Comparison of ENCODE assay signal across 8 cellular contexts in the genomic region with DNA sequence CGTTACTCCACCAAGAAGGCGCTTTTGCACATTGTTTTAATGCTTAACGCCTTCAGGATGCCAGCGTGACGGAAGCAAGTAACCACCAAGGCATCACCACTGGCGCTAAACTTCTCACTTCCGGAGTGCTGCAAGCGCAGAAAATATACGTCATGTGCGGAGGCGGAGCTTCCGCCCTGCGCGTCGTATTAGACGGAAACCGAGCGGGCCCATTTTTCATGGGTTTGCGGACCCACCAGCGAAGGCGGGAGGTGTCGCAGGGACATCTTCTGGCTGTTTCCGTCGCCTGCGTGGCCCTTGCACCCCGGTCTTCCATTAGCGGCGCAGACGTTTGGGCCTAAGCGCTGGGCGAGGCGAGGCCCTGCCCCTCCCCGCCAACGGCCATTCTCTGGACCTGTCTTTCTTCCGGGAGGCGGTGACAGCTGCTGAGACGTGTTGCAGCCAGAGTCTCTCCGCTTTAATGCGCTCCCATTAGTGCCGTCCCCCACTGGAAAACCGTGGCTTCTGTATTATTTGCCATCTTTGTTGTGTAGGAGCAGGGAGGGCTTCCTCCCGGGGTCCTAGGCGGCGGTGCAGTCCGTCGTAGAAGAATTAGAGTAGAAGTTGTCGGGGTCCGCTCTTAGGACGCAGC.
DNase-seq lines count a peak whose midpoint lies in the region; ATAC-seq lines count a peak whose summit lies in the region.

TSS of gene ERCC5 (plus strand) at position 403 of the 631 bp plus-strand sequence. CDS start 235 bp downstream, outside the sequence.

- H3K27ac ChIP-seq in cingulate gyrus (ENCODE audit: low read depth, low read length): peak within 1 kb of the TSS; percentile 98

- peak; percentile 84 for ATAC-seq in HG03442 (IDR thresholded peaks at IDR 0.05; ENCODE audit: unreplicated experiment)

- DNase-seq in Ammon's horn (ENCODE audit: low spot score) (peak; percentile 94), GM19238 (ENCODE audit: insufficient read length, low spot score) (peak; percentile 37), NCI-H524 treated with DMSO at 0.1 percent for 48 hours (lab: John Stamatoyannopoulos, UW) (peak; percentile 80), kidney glomerular epithelial cell (lab: John Stamatoyannopoulos, UW) (peak; percentile 91)
- peak; percentile 93 to 96 for DNase-seq in activated CD4-positive, alpha-beta T cell treated with anti-CD3 and anti-CD28 coated beads for 4 hours
- DNase-seq in stimulated activated CD4-positive, alpha-beta T cell treated with anti-CD3 and anti-CD28 coated beads, Interleukin-1b, Interleukin-23, amount 100 ng/mL, for 1 hour (ENCODE audit: low read depth in 2 of 2): peak; percentile 83 to 85

Comparison
In these comparisons a context has a peak if more than half of its experiments do, and no peak if none do; other contexts are left out.
1. Peak in every context shown above with its lines: DNase-seq, ATAC-seq and H3K27ac ChIP-seq.
2. DNase-seq: peak in every context shown above with its lines; median percentile 94 in activated CD4-positive, alpha-beta T cell treated with anti-CD3 and anti-CD28 coated beads for 4 hours; 94 in Ammon's horn; 91 in kidney glomerular epithelial cell; 84 in stimulated activated CD4-positive, alpha-beta T cell treated with anti-CD3 and anti-CD28 coated beads, Interleukin-1b, Interleukin-23, amount 100 ng/mL, for 1 hour; 80 in NCI-H524 treated with DMSO at 0.1 percent for 48 hours; 37 in GM19238.